In the genomic region with DNA sequence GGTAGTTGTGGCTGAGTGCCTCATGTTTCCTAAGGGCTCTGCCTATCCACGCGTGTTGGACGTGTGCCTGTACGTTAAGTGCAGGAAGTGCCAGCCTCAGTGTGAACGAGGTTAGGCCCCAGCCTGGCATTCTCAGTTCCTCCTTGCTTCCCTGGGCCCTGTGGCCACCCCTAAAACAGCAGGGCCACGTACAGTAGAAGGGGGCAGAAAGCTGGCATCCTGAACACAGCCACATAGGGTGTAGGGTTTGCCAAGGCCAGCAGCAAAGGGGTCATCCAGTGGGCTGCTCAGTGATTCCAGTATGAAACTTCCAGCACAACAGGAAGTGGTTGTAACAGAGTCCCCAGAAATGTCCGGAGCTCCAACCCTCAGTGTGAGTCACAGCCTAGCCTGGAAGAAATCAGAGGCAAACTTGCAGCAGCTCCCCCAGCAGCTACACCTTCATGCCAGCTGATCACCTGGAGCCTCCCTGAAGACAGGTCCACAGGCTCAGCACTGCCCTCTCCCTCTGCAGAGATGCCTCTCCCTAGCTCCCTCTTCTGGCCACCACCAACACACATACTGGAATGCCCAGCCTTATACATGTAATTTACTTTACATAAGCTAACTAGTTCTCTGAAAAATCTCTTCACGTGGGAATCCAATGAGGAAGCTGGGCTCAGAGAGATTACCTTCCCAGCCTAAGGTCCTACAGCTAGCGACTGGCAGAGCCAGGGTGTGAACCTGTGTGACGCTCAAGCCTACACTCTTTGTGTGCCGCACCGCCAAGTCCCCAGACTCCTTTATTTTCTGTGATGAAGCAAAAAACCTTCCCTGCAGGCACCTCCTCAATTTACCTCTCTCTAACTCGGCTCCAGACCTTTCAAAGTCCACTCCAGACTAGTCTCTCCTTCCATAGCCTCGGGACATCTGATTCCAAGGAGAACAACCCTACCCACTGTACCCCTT, we compare ENCODE assay signal across 8 cellular contexts.
A peak's percentile ranks its signal among the peaks of the same experiment; 100 is the strongest.
DNase-seq lines count a peak whose midpoint lies in the region; ATAC-seq lines count a peak whose summit lies in the region.

No MANE protein-coding gene starts in this region.

- peak overlapping the region; percentile 73 for H3K27ac ChIP-seq in epithelial cell of prostate
- H3K27ac ChIP-seq in mucosa of rectum (ENCODE audit: low read depth in 2 of 2, low read length in 2 of 2): peak overlapping the region; percentile 41 to 56

- ATAC-seq in GM19324 (IDR thresholded peaks at IDR 0.05; ENCODE audit: low FRiP score, unreplicated experiment) (peak; percentile 44), HG02852 (IDR thresholded peaks at IDR 0.05; ENCODE audit: unreplicated experiment) (no peak), HG02571 (IDR thresholded peaks at IDR 0.05; ENCODE audit: unreplicated experiment) (no peak)

- H3K36me3 Mint-ChIP-seq in T-helper 1 cell treated with Interleukin-12 subunit alpha and Interleukin-12 subunit beta and Interleukin-4 antibody, amounts not matched to agents 30 μg/mL and 1 μg/mL, for 36 hours (ENCODE audit: low read depth): no peaks in the 10 kb centered on the region

- no peaks in the 10 kb centered on the region for H3K9me3 ChIP-seq in mucosa of rectum (ENCODE audit: control insufficient read depth in 2 of 2, low read length in 2 of 2)

- no peak overlapping the region for H3K4me3 Mint-ChIP-seq in T-helper 1 cell treated with Interleukin-12 subunit alpha and Interleukin-12 subunit beta and Interleukin-4 antibody, amounts not matched to agents 30 μg/mL and 1 μg/mL, for 36 hours

- H3K36me3 ChIP-seq in mucosa of rectum (ENCODE audit: control insufficient read depth in 2 of 2, insufficient read depth in 2 of 2, low read length in 2 of 2): peaks cover 16% of the 10 kb centered on the region in 2 donors

- DNase-seq in DMS114 treated with DMSO at 0.1 percent for 48 hours (lab: John Stamatoyannopoulos, UW; ENCODE audit: unreplicated experiment) (peak; percentile 2), LoVo (ENCODE audit: low spot score) (peak; percentile 70), epithelial cell of prostate (ENCODE audit: low read depth, low spot score) (peak; percentile 89)

- H3K4me3 ChIP-seq in mucosa of rectum (ENCODE audit: low read length in 2 of 2): no peak overlapping the region

- H3K9me3 Mint-ChIP-seq in T-helper 1 cell treated with Interleukin-12 subunit alpha and Interleukin-12 subunit beta and Interleukin-4 antibody, amounts not matched to agents 30 μg/mL and 1 μg/mL, for 36 hours: no peaks in the 10 kb centered on the region

- H3K27me3 ChIP-seq in mucosa of rectum (ENCODE audit: control insufficient read depth in 2 of 2, insufficient read depth in 2 of 2, low read length in 2 of 2): no peaks in the 10 kb centered on the region

- H3K9ac ChIP-seq in mucosa of rectum (ENCODE audit: low read depth in 1 of 2, low read length in 2 of 2): no peak overlapping the region

- peaks cover 2 to 23% of the 10 kb centered on the region in 2 donors for H3K4me1 ChIP-seq in mucosa of rectum (ENCODE audit: control insufficient read depth in 2 of 2, insufficient read depth in 2 of 2, low read length in 2 of 2)

- H3K27ac Mint-ChIP-seq in T-helper 1 cell treated with Interleukin-12 subunit alpha and Interleukin-12 subunit beta and Interleukin-4 antibody, amounts not matched to agents 30 μg/mL and 1 μg/mL, for 36 hours: peak overlapping the region; percentile 46

- peaks cover 35% of the 10 kb centered on the region for H3K4me1 Mint-ChIP-seq in T-helper 1 cell treated with Interleukin-12 subunit alpha and Interleukin-12 subunit beta and Interleukin-4 antibody, amounts not matched to agents 30 μg/mL and 1 μg/mL, for 36 hours (ENCODE audit: low read depth)

- H3K27me3 Mint-ChIP-seq in T-helper 1 cell treated with Interleukin-12 subunit alpha and Interleukin-12 subunit beta and Interleukin-4 antibody, amounts not matched to agents 30 μg/mL and 1 μg/mL, for 36 hours (ENCODE audit: low read depth): no peaks in the 10 kb centered on the region

Comparison
In these comparisons a context has a peak if more than half of its experiments do, and no peak if none do; other contexts are left out.
1. DNase-seq: peak in every context shown above with its lines; median percentile 89 in epithelial cell of prostate; 70 in LoVo; 2 in DMS114 treated with DMSO at 0.1 percent for 48 hours.